9 cellular contexts compared by ENCODE assay signal in genomic region chr16:4494746-4495490, GRCh38. TPM values are rescaled to one million over a fixed set of nuclear protein-coding genes. Genes with fewer than 3 reads are reported as not detected.
DNase-seq lines count a peak whose midpoint lies in the region; ATAC-seq and TF ChIP-seq lines count a peak whose summit lies in the region.
"Had no signal": no experiment of that assay in that cellular context is flagged by ENCODE, and none has a peak within 500 bp of the region (broad histone marks: within the 10 kb centered on the region; RNA-seq: fewer than 3 reads in every experiment).

No MANE protein-coding gene starts in this region.

- no peak for TF ChIP-seq CTCF in choroid plexus epithelial cell (conservative IDR thresholded peaks at IDR 0.05; ENCODE audit: low read depth, low read length)

- DNase-seq in Caki2 (ENCODE audit: low read depth) (peak; percentile 50), LoVo (ENCODE audit: low spot score) (peak; percentile 47), choroid plexus epithelial cell (ENCODE audit: low read depth) (peak; percentile 80), myocyte (ENCODE audit: low read depth) (peak; percentile 44), HUDEP-2 (lab: John Stamatoyannopoulos, UW; ENCODE audit: unreplicated experiment in 76 of 76) (no peak), foreskin melanocyte (no peak)
- DNase-seq: naive B cell had no signal

- no peak overlapping the region for H3K4me3 ChIP-seq in choroid plexus epithelial cell (ENCODE audit: low read depth, low read length)

- ATAC-seq in HG02763 (IDR thresholded peaks at IDR 0.05; ENCODE audit: unreplicated experiment) (no peak), HG03095 (IDR thresholded peaks at IDR 0.05; ENCODE audit: unreplicated experiment) (no peak)

- in situ Hi-C loops in Caki2 (cut with HindIII; ENCODE audit: low pct_unique_long_range_greater_than_20kb, low sequenced_read_pairs), result no loop called here

RNA-seq across cellular contexts. Expression of gene HMOX2, which starts 18.7 kb away (rescaled TPM):
- 59.7 and 65.0 TPM in 2 replicates for total RNA-seq in Caki2 (2014; rRNA removed; shearing (Covaris generic); ENCODE audit: low replicate concordance)
- total RNA-seq in myocyte, result 35.4 and 37.5 TPM in 2 replicates
- 67.7 TPM for polyA plus RNA-seq in myocyte (2012)

RNA-seq across cellular contexts. Expression of gene NMRAL1, which starts 20.5 kb away (rescaled TPM):
- 211 and 290 TPM in 2 replicates for total RNA-seq in Caki2 (2014; rRNA removed; shearing (Covaris generic); ENCODE audit: low replicate concordance)
- 22.6 and 35.8 TPM in 2 replicates for total RNA-seq in myocyte
- 17.6 TPM for polyA plus RNA-seq in myocyte (2012)

RNA-seq across cellular contexts. Expression of gene CDIP1, which starts 43.7 kb away (rescaled TPM):
- total RNA-seq in Caki2 (2014; rRNA removed; shearing (Covaris generic); ENCODE audit: low replicate concordance), result 0.20 and 1.3 TPM in 2 replicates
- 30.6 and 38.4 TPM in 2 replicates for total RNA-seq in myocyte
- 40.9 TPM for polyA plus RNA-seq in myocyte (2012)

Comparison
In these comparisons a context has a peak if more than half of its experiments do, and no peak if none do; other contexts are left out.
1. DNase-seq: peak in Caki2 (single experiment), LoVo (single experiment), choroid plexus epithelial cell (single experiment) and myocyte (single experiment); none in HUDEP-2 (0 of 76) and foreskin melanocyte (single experiment).
2. RNA of gene CDIP1, which starts 43.7 kb away (total RNA-seq): 30.6 to 38.4 TPM in myocyte; 0.20 to 1.3 TPM in Caki2; every median in the first group is over 10 times any median in the second.